In genomic region chr7:33961948-33962347, GRCh38 we compare ENCODE assay signal across 21 cellular contexts. TPM values are rescaled to one million over a fixed set of nuclear protein-coding genes. Genes with fewer than 3 reads are reported as not detected.
"Had no signal": no experiment of that assay in that cellular context is flagged by ENCODE, and none has a peak within 500 bp of the region (broad histone marks: within the 10 kb centered on the region; RNA-seq: fewer than 3 reads in every experiment).

No MANE protein-coding gene starts in this region.

- ATAC-seq: activated CD8-positive, alpha-beta T cell treated with anti-CD3 and anti-CD28 coated beads, Interleukin-2, amount 10 ng/mL, durations not matched to agents 7 days and 5 days; left lobe of liver; stimulated activated naive CD8-positive, alpha-beta T cell treated with anti-CD3 and anti-CD28 coated beads, Interleukin-15, Interleukin-2, amounts not matched to agents 100 U/mL and 50 U/mL, for 24 hours had no signal

- H3K4me1 ChIP-seq: colonic mucosa, parathyroid adenoma, transverse colon, uterus had no signal

- H3K27ac ChIP-seq: colonic mucosa, parathyroid adenoma, skin epidermis, suprapubic skin, transverse colon, uterus had no signal

- H3K27me3 ChIP-seq: colonic mucosa, transverse colon, uterus had no signal

- DNase-seq: activated CD4-positive, alpha-beta T cell treated with anti-CD3 and anti-CD28 coated beads, Interleukin-2, amount 10 ng/mL, durations not matched to agents 24 days and 14 days; activated CD4-positive, CD25-positive, alpha-beta regulatory T cell; activated CD8-positive, alpha-beta T cell treated with anti-CD3 and anti-CD28 coated beads, Interleukin-2, amount 10 ng/mL, durations not matched to agents 7 days and 5 days; activated naive CD4-positive, alpha-beta T cell treated with Interleukin-2 at 50 U/mL for 16 hours; activated naive CD8-positive, alpha-beta T cell treated with anti-CD3 and anti-CD28 coated beads, Interleukin-2, amount 10 ng/mL, durations not matched to agents 7 days and 5 days; activated T-cell treated with anti-CD3 and anti-CD28 coated beads, Interleukin-2, amount 50 U/mL, for 24 hours; central memory CD4-positive, alpha-beta T cell; colonic mucosa; endodermal cell; hypothalamus; stimulated activated naive CD8-positive, alpha-beta T cell treated with anti-CD3 and anti-CD28 coated beads, Interleukin-15, Interleukin-2, amounts not matched to agents 100 U/mL and 50 U/mL, for 24 hours; T1000; transverse colon; uterus had no signal

- H3K36me3 ChIP-seq: colonic mucosa, suprapubic skin, transverse colon, uterus had no signal

- H3K4me3 ChIP-seq: colonic mucosa, lung, skin epidermis, suprapubic skin, transverse colon, uterus had no signal

- H3K9me3 ChIP-seq: colonic mucosa, suprapubic skin, transverse colon, uterus had no signal

RNA-seq across cellular contexts. Expression of gene BMPER, which starts 56.6 kb away (rescaled TPM):
- total RNA-seq: activated CD4-positive, alpha-beta T cell treated with anti-CD3 and anti-CD28 coated beads, Interleukin-2, amount 10 ng/mL, durations not matched to agents 24 days and 14 days; activated CD8-positive, alpha-beta T cell treated with anti-CD3 and anti-CD28 coated beads, Interleukin-2, amount 10 ng/mL, durations not matched to agents 7 days and 5 days; activated naive CD8-positive, alpha-beta T cell treated with anti-CD3 and anti-CD28 coated beads, Interleukin-2, amount 10 ng/mL, durations not matched to agents 7 days and 5 days; activated T-helper 2 cell treated with anti-CD3 and anti-CD28 coated beads, Interferon-gamma antibody, Interleukin-2, Interleukin-4, amounts not matched to agents 10 μg/mL and 5 μg/mL and 100 μg/mL, durations not matched to agents 14 hours and 24 hours and 36 hours; T-helper 1 cell treated with Interleukin-12 subunit alpha and Interleukin-12 subunit beta and Interleukin-4 antibody, amounts not matched to agents 30 ng/mL and 1 ng/mL, for 36 hours had no signal
